Comparison of ENCODE assay signal across 17 cellular contexts in genomic region chr2:69366-70344, GRCh38. TPM values are rescaled to one million over a fixed set of nuclear protein-coding genes. Genes with fewer than 3 reads are reported as not detected.
DNase-seq lines count a peak whose midpoint lies in the region; ATAC-seq and TF ChIP-seq lines count a peak whose summit lies in the region.
"Had no signal": no experiment of that assay in that cellular context is flagged by ENCODE, and none has a peak within 500 bp of the region (broad histone marks: within the 10 kb centered on the region; RNA-seq: fewer than 3 reads in every experiment).

No MANE protein-coding gene starts in this region.

- no peak for TF ChIP-seq POLR2A in stomach (IDR thresholded peaks at IDR 0.05)

- intact Hi-C loops in stomach (cut with DNase I; ENCODE audit: low total_unique reads) (no loop called here), sciatic nerve (cut with DNase I) (no loop called here)

- POLR2A ChIA-PET in RWPE1 (lab: Yijun Ruan, JAX; ENCODE audit: low non-redundant PET), result interaction anchor here (0.6 kb wide), 1 partner anchor 32 kb away, joined by 7 read pairs; no protein-coding TSS in a partner anchor

- peaks cover 0 to 6% (median 2%) of the 10 kb centered on the region in 4 donors for H3K4me1 ChIP-seq in stomach

- CTCF ChIA-PET in RWPE1 (lab: Yijun Ruan, JAX), result interaction anchor here (1.0 kb wide), 1 partner anchor 22 kb away, joined by 3 read pairs; no protein-coding TSS in a partner anchor

- H3K36me3 Mint-ChIP-seq in HFFc6 (ENCODE audit: low read depth), result no peaks in the 10 kb centered on the region
- H3K36me3 Mint-ChIP-seq: brain; naive thymus-derived CD8-positive, alpha-beta T cell had no signal

- no peak overlapping the region for H3K4me3 ChIP-seq in stomach
- H3K4me3 ChIP-seq: smooth muscle cell had no signal

- no peak overlapping the region for H3K4me3 Mint-ChIP-seq in HFFc6
- H3K4me3 Mint-ChIP-seq: brain; naive thymus-derived CD8-positive, alpha-beta T cell had no signal

- no peak for TF ChIP-seq EP300 in stomach (IDR thresholded peaks at IDR 0.05)

- TF ChIP-seq CTCF in RWPE1 (conservative IDR thresholded peaks at IDR 0.05; ENCODE audit: low read depth) (no peak), stomach (IDR thresholded peaks at IDR 0.05) (no peak), HFFc6 (IDR thresholded peaks at IDR 0.05) (no peak)

- WGBS in stomach, 5 donors, result 32 to 55% (median 42%) methylated on average over 12 of the region's 12 CpGs

- no peaks in the 10 kb centered on the region for H3K4me1 Mint-ChIP-seq in HFFc6 (ENCODE audit: low read depth)
- H3K4me1 Mint-ChIP-seq: naive thymus-derived CD8-positive, alpha-beta T cell had no signal

- H3K27me3 ChIP-seq in stomach, result peaks cover 0 to 7% (median 0%) of the 10 kb centered on the region in 3 donors

- peaks cover 2% of the 10 kb centered on the region; the same call in 1 of the 2 replicates for H3K27me3 Mint-ChIP-seq in HFFc6 (ENCODE audit: insufficient read depth)

- H3K9me3 Mint-ChIP-seq in HFFc6, result peaks cover 27% of the 10 kb centered on the region

- no peaks in the 10 kb centered on the region for H3K36me3 ChIP-seq in stomach

- ATAC-seq in sciatic nerve, result no peak
- ATAC-seq: left cardiac atrium; naive thymus-derived CD8-positive, alpha-beta T cell had no signal

- peak overlapping the region; percentile 73 for H3K27ac ChIP-seq in RWPE1
- H3K27ac ChIP-seq in stomach, result peak overlapping the region; percentile 49 to 80 (median 73)
- H3K27ac ChIP-seq: HL-60 had no signal

- no peaks in the 10 kb centered on the region for H3K9me3 ChIP-seq in stomach

- no peak overlapping the region for H3K27ac Mint-ChIP-seq in HFFc6
- H3K27ac Mint-ChIP-seq: brain; naive thymus-derived CD8-positive, alpha-beta T cell had no signal

- DNase-seq in HT-29 (ENCODE audit: low spot score), result peak; percentile 84
- peak; percentile 33 for DNase-seq in RWPE1 (ENCODE audit: low spot score)
- peak; percentile 13 for DNase-seq in iPS-NIHi11 (ENCODE audit: low spot score)
- DNase-seq in stomach, result peak; percentile 64
- no peak for DNase-seq in sciatic nerve (ENCODE audit: low spot score)
- no peak for DNase-seq in SIG-M5 treated with dmso at 0.1 percent for 504 hours (lab: John Stamatoyannopoulos, UW; ENCODE audit: unreplicated experiment)
- no peak for DNase-seq in HFFc6
- DNase-seq: activated CD4-positive, alpha-beta T cell treated with anti-CD3 and anti-CD28 coated beads, Interleukin-2, amount 50 U/mL, for 48 hours; activated effector memory CD4-positive, alpha-beta T cell treated with Interleukin-2 at 50 U/mL for 16 hours; left cardiac atrium; MM.1S; naive thymus-derived CD8-positive, alpha-beta T cell; NCI-H446; T-helper 9 cell had no signal

RNA-seq across cellular contexts. Expression of gene FAM110C, which starts 23.4 kb away (rescaled TPM):
- total RNA-seq in HT-29 (2014; rRNA removed; shearing (Covaris generic)), result 33.7 and 33.9 TPM in 2 replicates
- total RNA-seq in stomach, result 10 to 100 TPM in 3 of 5 donors, 1 to 10 TPM in 1, not detected in 1; 8.7 to 16.8 (median 13.1) TPM
- polyA plus RNA-seq in stomach, result 10 to 100 TPM in 1 of 3 donors, 1 to 10 TPM in 2; 3.4 to 15.9 (median 6.9) TPM
- total RNA-seq in sciatic nerve, result 0.58 TPM
- not detected for total RNA-seq in HFFc6 (2021; fragmentation: NEBNext Ultra II Directional; extraction: Animal tissue kit (Norgen Biotek cat#: 25700))

Comparison
In these comparisons a context has a peak if more than half of its experiments do, and no peak if none do; other contexts are left out.
1. DNase-seq: peak in HT-29 (single experiment), RWPE1 (single experiment), iPS-NIHi11 (single experiment) and stomach (single experiment); none in sciatic nerve (single experiment), SIG-M5 treated with dmso at 0.1 percent for 504 hours (single experiment) and HFFc6 (single experiment).